In genomic region chr6:34484899-34485298, GRCh38 we compare ENCODE assay signal across 8 cellular contexts. TPM values are rescaled to one million over a fixed set of nuclear protein-coding genes. Genes with fewer than 3 reads are reported as not detected.
A peak's percentile ranks its signal among the peaks of the same experiment; 100 is the strongest.
DNase-seq lines count a peak whose midpoint lies in the region; ATAC-seq and TF ChIP-seq lines count a peak whose summit lies in the region.

No MANE protein-coding gene starts in this region.

- H3K36me3 Mint-ChIP-seq in endodermal cell (ENCODE audit: low read depth) = no peaks in the 10 kb centered on the region

- H3K36me3 ChIP-seq in KOPT-K1 (ENCODE audit: insufficient read depth, low read length) (no peaks in the 10 kb centered on the region), endodermal cell (ENCODE audit: control insufficient read depth, insufficient read depth, low read length) (no peaks in the 10 kb centered on the region)

- no peak overlapping the region for H3K4me3 Mint-ChIP-seq in endodermal cell

- no peaks in the 10 kb centered on the region for H3K27me3 ChIP-seq in endodermal cell (ENCODE audit: control insufficient read depth, insufficient read depth, low read length, poor library complexity, severe bottlenecking)

- ATAC-seq in HG02938 (IDR thresholded peaks at IDR 0.05; ENCODE audit: unreplicated experiment) (no peak), GM19035 (IDR thresholded peaks at IDR 0.05; ENCODE audit: unreplicated experiment) (no peak)

- H3K9me3 ChIP-seq in KOPT-K1 (ENCODE audit: insufficient read depth, low read length, poor library complexity, severe bottlenecking) (no peaks in the 10 kb centered on the region), endodermal cell (ENCODE audit: control insufficient read depth, low read length) (no peaks in the 10 kb centered on the region)

- WGBS in endodermal cell (ENCODE audit: insufficient coverage in 1 of 2, insufficient read length in 1 of 2), 2 experiments = 79 to 81% methylated on average over 4 to 7 of the region's 7 CpGs

- no peak overlapping the region for H3K4me3 ChIP-seq in endodermal cell (ENCODE audit: low read length)

- H3K27me3 Mint-ChIP-seq in endodermal cell (ENCODE audit: insufficient read depth) = no peaks in the 10 kb centered on the region

- no peaks in the 10 kb centered on the region for H3K9me3 Mint-ChIP-seq in endodermal cell

- TF ChIP-seq CTCF in endodermal cell (conservative IDR thresholded peaks at IDR 0.05) = no peak

- DNase-seq in activated CD4-positive, alpha-beta T cell treated with anti-CD3 and anti-CD28 coated beads for 4 hours = peak; percentile 64 to 74
- DNase-seq in endodermal cell (peak; percentile 79), HUDEP-2 (lab: John Stamatoyannopoulos, UW; ENCODE audit: unreplicated experiment in 76 of 76) (no peak), cortex of kidney (lab: John Stamatoyannopoulos, UW) (no peak)
- peak; percentile 16 to 29 for DNase-seq in stimulated activated CD8-positive, alpha-beta memory T cell treated with anti-CD3 and anti-CD28 coated beads, Interleukin-4, amount 100 ng/mL, for 1 hour (ENCODE audit: low read depth in 2 of 2, low spot score in 1 of 2)

- H3K4me1 ChIP-seq in endodermal cell (ENCODE audit: control insufficient read depth, insufficient read depth, low read length) = no peaks in the 10 kb centered on the region

- H3K4me1 Mint-ChIP-seq in endodermal cell = peaks cover 7% of the 10 kb centered on the region

- H3K27ac Mint-ChIP-seq in endodermal cell = peak overlapping the region; percentile 79

- H3K27ac ChIP-seq in KOPT-K1 (ENCODE audit: low read depth, low read length, poor library complexity, severe bottlenecking) (peak overlapping the region; percentile 86), endodermal cell (ENCODE audit: low read depth, low read length) (no peak overlapping the region)

- H3K9ac ChIP-seq in endodermal cell (ENCODE audit: extremely low read depth, low read length, poor library complexity, severe bottlenecking) = no peak overlapping the region

RNA-seq across cellular contexts. Expression of gene PACSIN1, which starts 19.0 kb away (rescaled TPM):
- total RNA-seq in endodermal cell = 1 to 10 TPM; 7.2 to 7.3 TPM
- 2.4 TPM for polyA plus RNA-seq in endodermal cell (2013, experiment 1 of 2)
- polyA plus RNA-seq in endodermal cell (2013, experiment 2 of 2) = 1.7 TPM

RNA-seq across cellular contexts. Expression of gene RPS10, which starts 59.0 kb away (rescaled TPM):
- total RNA-seq in endodermal cell = 1,000 to 10,000 TPM; 1,892 to 2,030 TPM
- 2,352 TPM for polyA plus RNA-seq in endodermal cell (2013, experiment 1 of 2)
- polyA plus RNA-seq in endodermal cell (2013, experiment 2 of 2) = 2,233 TPM

Comparison
In these comparisons a context has a peak if more than half of its experiments do, and no peak if none do; other contexts are left out.
1. DNase-seq: peak in activated CD4-positive, alpha-beta T cell treated with anti-CD3 and anti-CD28 coated beads for 4 hours (2 of 2), endodermal cell (single experiment) and stimulated activated CD8-positive, alpha-beta memory T cell treated with anti-CD3 and anti-CD28 coated beads, Interleukin-4, amount 100 ng/mL, for 1 hour (2 of 2); none in HUDEP-2 (0 of 76) and cortex of kidney (single experiment).